22 cellular contexts compared by ENCODE assay signal in genomic region chr4:148962539-148963290, GRCh38.
DNase-seq lines count a peak whose midpoint lies in the region; ATAC-seq and TF ChIP-seq lines count a peak whose summit lies in the region.
"Had no signal": no experiment of that assay in that cellular context is flagged by ENCODE, and none has a peak within 500 bp of the region (broad histone marks: within the 10 kb centered on the region; RNA-seq: fewer than 3 reads in every experiment).

No MANE protein-coding gene starts in this region.

- DNase-seq in HS-5 (ENCODE audit: low read depth) (peak; percentile 32), amniotic epithelial cell (ENCODE audit: low read depth) (peak; percentile 27), fibroblast of pulmonary artery (ENCODE audit: low read depth) (peak; percentile 0), stromal cell of bone marrow (ENCODE audit: low read depth) (peak; percentile 40), NOMO-1 treated with dmso at 0.1 percent for 144 hours (lab: John Stamatoyannopoulos, UW; ENCODE audit: unreplicated experiment) (no peak), NCI-H510A treated with DMSO at 0.1 percent for 48 hours (lab: John Stamatoyannopoulos, UW) (no peak), HT-29 (ENCODE audit: low spot score) (no peak)
- DNase-seq: activated CD4-positive, alpha-beta T cell treated with anti-CD3 and anti-CD28 coated beads, Interleukin-2, amount 10 ng/mL, durations not matched to agents 7 days and 5 days; activated effector memory CD4-positive, alpha-beta T cell treated with Interleukin-2 at 50 U/mL for 16 hours; activated naive CD8-positive, alpha-beta T cell treated with anti-CD3 and anti-CD28 coated beads, Interleukin-2, amount 50 U/mL, for 24 hours; AML-193; DMS79; effector CD4-positive, alpha-beta T cell; H9; head of caudate nucleus; NCI-H1417; NCI-H526 treated with DMSO at 0.1 percent for 48 hours; SHP77 treated with DMSO at 0.1 percent for 48 hours; T-helper 17 cell had no signal

- TF ChIP-seq CTCF in fibroblast of pulmonary artery (IDR thresholded peaks at IDR 0.05; ENCODE audit: low read length, missing control alignments), result no peak

- no peak for ATAC-seq in GM21447 (IDR thresholded peaks at IDR 0.05; ENCODE audit: unreplicated experiment)
- ATAC-seq: activated naive CD8-positive, alpha-beta T cell treated with anti-CD3 and anti-CD28 coated beads, Interleukin-2, amount 50 U/mL, for 24 hours; esophagus mucosa; HepG2; T-helper 17 cell had no signal

- H3K4me3 ChIP-seq in fibroblast of pulmonary artery (replicated peaks; ENCODE audit: low read depth, low read length), result no peak overlapping the region

Comparison
In these comparisons a context has a peak if more than half of its experiments do, and no peak if none do; other contexts are left out.
1. DNase-seq: peak in HS-5 (single experiment), amniotic epithelial cell (single experiment), fibroblast of pulmonary artery (single experiment) and stromal cell of bone marrow (single experiment); none in NOMO-1 treated with dmso at 0.1 percent for 144 hours (single experiment), NCI-H510A treated with DMSO at 0.1 percent for 48 hours (single experiment) and HT-29 (single experiment).